ENCODE assay signal across 1 cellular context in the genomic region with DNA sequence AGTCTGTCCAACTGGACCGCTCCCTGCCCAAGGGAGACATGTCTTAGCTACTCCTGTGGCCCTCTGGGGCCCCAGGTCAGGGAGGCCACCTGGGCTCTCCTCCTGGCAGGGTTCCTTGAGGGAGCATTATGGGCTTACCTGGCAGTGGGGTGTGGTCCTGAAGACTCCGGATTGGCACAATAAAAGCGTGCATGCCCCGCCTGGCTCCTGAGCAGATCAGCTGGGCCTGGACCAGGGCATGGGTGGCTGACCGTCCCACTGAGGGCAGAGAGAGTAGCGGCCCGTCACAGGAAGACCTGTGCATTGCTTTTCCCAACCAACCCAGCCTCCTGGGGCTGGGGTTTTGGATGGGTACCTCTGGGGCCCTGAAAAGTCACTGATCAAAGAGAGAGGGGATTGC.
TF ChIP-seq lines count a peak whose summit lies in the region.

No MANE protein-coding gene starts in this region.

TF ChIP-seq in H1, 55 proteins besides CTCF, POLR2A, EP300 and RAD21:
- no peak for TF ChIP-seq CTBP2 (IDR thresholded peaks at IDR 0.05; ENCODE audit: borderline replicate concordance, insufficient read depth, insufficient read length, low read length)
- TF ChIP-seq GTF2F1 (IDR thresholded peaks at IDR 0.05; ENCODE audit: borderline replicate concordance, low read depth, low read length), result no peak
- TF ChIP-seq BCL11A (IDR thresholded peaks at IDR 0.05; ENCODE audit: low read depth in 2 of 2, low read length in 2 of 2), result no peak
- no peak for TF ChIP-seq TAF7 (optimal IDR thresholded peaks at IDR 0.05; ENCODE audit: borderline replicate concordance, low read depth, low read length)
- TF ChIP-seq CBX8 (IDR thresholded peaks at IDR 0.05; ENCODE audit: borderline replicate concordance, low read depth, low read length), result no peak
- TF ChIP-seq RNF2 (IDR thresholded peaks at IDR 0.05; ENCODE audit: borderline replicate concordance, low read depth, low read length, missing control alignments, poor library complexity, severe bottlenecking), result no peak
- TF ChIP-seq POLR2AphosphoS5 (IDR thresholded peaks at IDR 0.05; ENCODE audit: low read depth, low read length), result no peak
- TF ChIP-seq TAF1 (IDR thresholded peaks at IDR 0.05; ENCODE audit: low read depth, low read length), result no peak
- no peak for TF ChIP-seq PHF8 (conservative IDR thresholded peaks at IDR 0.05; ENCODE audit: low read depth, low read length)
- TF ChIP-seq RFX5 (IDR thresholded peaks at IDR 0.05; ENCODE audit: borderline replicate concordance, low read depth, low read length), result no peak
- TF ChIP-seq, protein P1, sequence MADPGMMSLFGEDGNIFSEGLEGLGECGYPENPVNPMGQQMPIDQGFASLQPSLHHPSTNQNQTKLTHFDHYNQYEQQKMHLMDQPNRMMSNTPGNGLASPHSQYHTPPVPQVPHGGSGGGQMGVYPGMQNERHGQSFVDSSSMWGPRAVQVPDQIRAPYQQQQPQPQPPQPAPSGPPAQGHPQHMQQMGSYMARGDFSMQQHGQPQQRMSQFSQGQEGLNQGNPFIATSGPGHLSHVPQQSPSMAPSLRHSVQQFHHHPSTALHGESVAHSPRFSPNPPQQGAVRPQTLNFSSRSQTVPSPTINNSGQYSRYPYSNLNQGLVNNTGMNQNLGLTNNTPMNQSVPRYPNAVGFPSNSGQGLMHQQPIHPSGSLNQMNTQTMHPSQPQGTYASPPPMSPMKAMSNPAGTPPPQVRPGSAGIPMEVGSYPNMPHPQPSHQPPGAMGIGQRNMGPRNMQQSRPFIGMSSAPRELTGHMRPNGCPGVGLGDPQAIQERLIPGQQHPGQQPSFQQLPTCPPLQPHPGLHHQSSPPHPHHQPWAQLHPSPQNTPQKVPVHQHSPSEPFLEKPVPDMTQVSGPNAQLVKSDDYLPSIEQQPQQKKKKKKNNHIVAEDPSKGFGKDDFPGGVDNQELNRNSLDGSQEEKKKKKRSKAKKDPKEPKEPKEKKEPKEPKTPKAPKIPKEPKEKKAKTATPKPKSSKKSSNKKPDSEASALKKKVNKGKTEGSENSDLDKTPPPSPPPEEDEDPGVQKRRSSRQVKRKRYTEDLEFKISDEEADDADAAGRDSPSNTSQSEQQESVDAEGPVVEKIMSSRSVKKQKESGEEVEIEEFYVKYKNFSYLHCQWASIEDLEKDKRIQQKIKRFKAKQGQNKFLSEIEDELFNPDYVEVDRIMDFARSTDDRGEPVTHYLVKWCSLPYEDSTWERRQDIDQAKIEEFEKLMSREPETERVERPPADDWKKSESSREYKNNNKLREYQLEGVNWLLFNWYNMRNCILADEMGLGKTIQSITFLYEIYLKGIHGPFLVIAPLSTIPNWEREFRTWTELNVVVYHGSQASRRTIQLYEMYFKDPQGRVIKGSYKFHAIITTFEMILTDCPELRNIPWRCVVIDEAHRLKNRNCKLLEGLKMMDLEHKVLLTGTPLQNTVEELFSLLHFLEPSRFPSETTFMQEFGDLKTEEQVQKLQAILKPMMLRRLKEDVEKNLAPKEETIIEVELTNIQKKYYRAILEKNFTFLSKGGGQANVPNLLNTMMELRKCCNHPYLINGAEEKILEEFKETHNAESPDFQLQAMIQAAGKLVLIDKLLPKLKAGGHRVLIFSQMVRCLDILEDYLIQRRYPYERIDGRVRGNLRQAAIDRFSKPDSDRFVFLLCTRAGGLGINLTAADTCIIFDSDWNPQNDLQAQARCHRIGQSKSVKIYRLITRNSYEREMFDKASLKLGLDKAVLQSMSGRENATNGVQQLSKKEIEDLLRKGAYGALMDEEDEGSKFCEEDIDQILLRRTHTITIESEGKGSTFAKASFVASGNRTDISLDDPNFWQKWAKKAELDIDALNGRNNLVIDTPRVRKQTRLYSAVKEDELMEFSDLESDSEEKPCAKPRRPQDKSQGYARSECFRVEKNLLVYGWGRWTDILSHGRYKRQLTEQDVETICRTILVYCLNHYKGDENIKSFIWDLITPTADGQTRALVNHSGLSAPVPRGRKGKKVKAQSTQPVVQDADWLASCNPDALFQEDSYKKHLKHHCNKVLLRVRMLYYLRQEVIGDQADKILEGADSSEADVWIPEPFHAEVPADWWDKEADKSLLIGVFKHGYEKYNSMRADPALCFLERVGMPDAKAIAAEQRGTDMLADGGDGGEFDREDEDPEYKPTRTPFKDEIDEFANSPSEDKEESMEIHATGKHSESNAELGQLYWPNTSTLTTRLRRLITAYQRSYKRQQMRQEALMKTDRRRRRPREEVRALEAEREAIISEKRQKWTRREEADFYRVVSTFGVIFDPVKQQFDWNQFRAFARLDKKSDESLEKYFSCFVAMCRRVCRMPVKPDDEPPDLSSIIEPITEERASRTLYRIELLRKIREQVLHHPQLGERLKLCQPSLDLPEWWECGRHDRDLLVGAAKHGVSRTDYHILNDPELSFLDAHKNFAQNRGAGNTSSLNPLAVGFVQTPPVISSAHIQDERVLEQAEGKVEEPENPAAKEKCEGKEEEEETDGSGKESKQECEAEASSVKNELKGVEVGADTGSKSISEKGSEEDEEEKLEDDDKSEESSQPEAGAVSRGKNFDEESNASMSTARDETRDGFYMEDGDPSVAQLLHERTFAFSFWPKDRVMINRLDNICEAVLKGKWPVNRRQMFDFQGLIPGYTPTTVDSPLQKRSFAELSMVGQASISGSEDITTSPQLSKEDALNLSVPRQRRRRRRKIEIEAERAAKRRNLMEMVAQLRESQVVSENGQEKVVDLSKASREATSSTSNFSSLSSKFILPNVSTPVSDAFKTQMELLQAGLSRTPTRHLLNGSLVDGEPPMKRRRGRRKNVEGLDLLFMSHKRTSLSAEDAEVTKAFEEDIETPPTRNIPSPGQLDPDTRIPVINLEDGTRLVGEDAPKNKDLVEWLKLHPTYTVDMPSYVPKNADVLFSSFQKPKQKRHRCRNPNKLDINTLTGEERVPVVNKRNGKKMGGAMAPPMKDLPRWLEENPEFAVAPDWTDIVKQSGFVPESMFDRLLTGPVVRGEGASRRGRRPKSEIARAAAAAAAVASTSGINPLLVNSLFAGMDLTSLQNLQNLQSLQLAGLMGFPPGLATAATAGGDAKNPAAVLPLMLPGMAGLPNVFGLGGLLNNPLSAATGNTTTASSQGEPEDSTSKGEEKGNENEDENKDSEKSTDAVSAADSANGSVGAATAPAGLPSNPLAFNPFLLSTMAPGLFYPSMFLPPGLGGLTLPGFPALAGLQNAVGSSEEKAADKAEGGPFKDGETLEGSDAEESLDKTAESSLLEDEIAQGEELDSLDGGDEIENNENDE (IDR thresholded peaks at IDR 0.05; ENCODE audit: insufficient replicate concordance, low read length), result no peak
- no peak for TF ChIP-seq KDM5A (IDR thresholded peaks at IDR 0.05; ENCODE audit: low read length)
- no peak for TF ChIP-seq SIX5 (IDR thresholded peaks at IDR 0.05; ENCODE audit: low read depth, low read length)
